Comparison of ENCODE assay signal across 1 cellular context in the genomic region with DNA sequence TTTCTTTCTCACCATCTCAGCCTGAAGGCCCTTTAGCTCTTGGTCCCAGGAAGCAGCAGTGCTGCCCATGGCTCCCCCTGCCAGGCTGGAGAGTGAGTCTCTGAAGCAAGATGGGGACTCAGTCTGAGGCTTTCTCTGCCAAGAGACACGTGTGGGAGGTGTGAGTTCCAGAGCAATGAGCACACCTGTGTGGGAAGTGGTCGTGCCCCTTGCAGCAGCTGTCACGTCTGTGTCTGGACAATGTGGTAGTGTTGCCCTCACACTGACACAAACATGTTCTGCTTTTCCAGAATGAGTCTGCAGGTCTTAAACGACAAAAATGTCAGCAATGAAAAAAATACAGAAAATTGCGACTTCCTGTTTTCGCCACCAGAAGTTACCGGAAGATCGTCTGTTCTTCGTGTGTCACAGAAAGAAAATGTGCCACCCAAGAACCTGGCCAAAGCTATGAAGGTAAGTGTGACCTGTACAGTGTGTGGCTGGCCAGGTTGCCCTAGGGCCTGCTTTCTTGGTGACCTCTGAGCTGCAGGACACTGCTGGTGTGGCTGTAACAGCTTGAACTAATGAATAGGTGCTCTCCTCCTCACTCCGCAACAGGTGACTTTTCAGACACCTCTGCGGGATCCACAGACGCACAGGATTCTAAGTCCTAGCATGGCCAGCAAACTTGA.
TF ChIP-seq lines count a peak whose summit lies in the region.

No MANE protein-coding gene starts in this region.

TF ChIP-seq in HepG2, 621 proteins besides CTCF, POLR2A, EP300 and RAD21:
- TF ChIP-seq TSC22D2 (CRISPR knock-in tag; IDR thresholded peaks at IDR 0.05; ENCODE audit: borderline replicate concordance) (no peak), ESRRA (CRISPR knock-in tag; IDR thresholded peaks at IDR 0.05; ENCODE audit: low read depth) (no peak), RARG (CRISPR knock-in tag; IDR thresholded peaks at IDR 0.05; ENCODE audit: low read depth) (no peak), ZNF468 (CRISPR knock-in tag; IDR thresholded peaks at IDR 0.05) (no peak), SRF (IDR thresholded peaks at IDR 0.05; ENCODE audit: low read depth, low read length) (no peak), CHCHD3 (CRISPR knock-in tag; IDR thresholded peaks at IDR 0.05) (no peak), RFXAP (CRISPR knock-in tag; IDR thresholded peaks at IDR 0.05; ENCODE audit: borderline replicate concordance) (no peak), SRSF4 (IDR thresholded peaks at IDR 0.05; ENCODE audit: low read depth, low read length, poor library complexity, severe bottlenecking) (no peak), PCBP2 (optimal IDR thresholded peaks at IDR 0.05; ENCODE audit: low read depth, low read length, poor library complexity, severe bottlenecking) (no peak), GATAD2A (CRISPR knock-in tag; IDR thresholded peaks at IDR 0.05) (no peak), SMYD3 (CRISPR knock-in tag; IDR thresholded peaks at IDR 0.05) (no peak), ZNF101 (CRISPR knock-in tag; IDR thresholded peaks at IDR 0.05; ENCODE audit: borderline replicate concordance, low read depth) (no peak)
- TF ChIP-seq, protein P1, sequence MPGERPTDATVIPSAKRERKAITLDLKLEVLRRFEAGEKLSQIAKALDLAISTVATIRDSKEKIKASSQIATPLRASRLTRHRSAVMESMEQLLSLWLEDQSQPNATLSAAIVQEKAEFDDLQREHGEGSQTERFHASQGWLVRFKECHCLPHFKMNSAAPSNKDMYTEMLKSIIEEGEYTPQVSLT (CRISPR knock-in tag; IDR thresholded peaks at IDR 0.05; ENCODE audit: borderline replicate concordance, low read depth), result no peak
- TF ChIP-seq, protein P2, sequence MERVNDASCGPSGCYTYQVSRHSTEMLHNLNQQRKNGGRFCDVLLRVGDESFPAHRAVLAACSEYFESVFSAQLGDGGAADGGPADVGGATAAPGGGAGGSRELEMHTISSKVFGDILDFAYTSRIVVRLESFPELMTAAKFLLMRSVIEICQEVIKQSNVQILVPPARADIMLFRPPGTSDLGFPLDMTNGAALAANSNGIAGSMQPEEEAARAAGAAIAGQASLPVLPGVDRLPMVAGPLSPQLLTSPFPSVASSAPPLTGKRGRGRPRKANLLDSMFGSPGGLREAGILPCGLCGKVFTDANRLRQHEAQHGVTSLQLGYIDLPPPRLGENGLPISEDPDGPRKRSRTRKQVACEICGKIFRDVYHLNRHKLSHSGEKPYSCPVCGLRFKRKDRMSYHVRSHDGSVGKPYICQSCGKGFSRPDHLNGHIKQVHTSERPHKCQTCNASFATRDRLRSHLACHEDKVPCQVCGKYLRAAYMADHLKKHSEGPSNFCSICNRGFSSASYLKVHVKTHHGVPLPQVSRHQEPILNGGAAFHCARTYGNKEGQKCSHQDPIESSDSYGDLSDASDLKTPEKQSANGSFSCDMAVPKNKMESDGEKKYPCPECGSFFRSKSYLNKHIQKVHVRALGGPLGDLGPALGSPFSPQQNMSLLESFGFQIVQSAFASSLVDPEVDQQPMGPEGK (CRISPR knock-in tag; IDR thresholded peaks at IDR 0.05), result no peak
- TF ChIP-seq, protein P3, sequence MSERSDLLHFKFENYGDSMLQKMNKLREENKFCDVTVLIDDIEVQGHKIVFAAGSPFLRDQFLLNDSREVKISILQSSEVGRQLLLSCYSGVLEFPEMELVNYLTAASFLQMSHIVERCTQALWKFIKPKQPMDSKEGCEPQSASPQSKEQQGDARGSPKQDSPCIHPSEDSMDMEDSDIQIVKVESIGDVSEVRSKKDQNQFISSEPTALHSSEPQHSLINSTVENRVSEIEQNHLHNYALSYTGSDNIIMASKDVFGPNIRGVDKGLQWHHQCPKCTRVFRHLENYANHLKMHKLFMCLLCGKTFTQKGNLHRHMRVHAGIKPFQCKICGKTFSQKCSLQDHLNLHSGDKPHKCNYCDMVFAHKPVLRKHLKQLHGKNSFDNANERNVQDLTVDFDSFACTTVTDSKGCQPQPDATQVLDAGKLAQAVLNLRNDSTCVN (CRISPR knock-in tag; IDR thresholded peaks at IDR 0.05; ENCODE audit: borderline replicate concordance), result no peak
- TF ChIP-seq, protein P4, sequence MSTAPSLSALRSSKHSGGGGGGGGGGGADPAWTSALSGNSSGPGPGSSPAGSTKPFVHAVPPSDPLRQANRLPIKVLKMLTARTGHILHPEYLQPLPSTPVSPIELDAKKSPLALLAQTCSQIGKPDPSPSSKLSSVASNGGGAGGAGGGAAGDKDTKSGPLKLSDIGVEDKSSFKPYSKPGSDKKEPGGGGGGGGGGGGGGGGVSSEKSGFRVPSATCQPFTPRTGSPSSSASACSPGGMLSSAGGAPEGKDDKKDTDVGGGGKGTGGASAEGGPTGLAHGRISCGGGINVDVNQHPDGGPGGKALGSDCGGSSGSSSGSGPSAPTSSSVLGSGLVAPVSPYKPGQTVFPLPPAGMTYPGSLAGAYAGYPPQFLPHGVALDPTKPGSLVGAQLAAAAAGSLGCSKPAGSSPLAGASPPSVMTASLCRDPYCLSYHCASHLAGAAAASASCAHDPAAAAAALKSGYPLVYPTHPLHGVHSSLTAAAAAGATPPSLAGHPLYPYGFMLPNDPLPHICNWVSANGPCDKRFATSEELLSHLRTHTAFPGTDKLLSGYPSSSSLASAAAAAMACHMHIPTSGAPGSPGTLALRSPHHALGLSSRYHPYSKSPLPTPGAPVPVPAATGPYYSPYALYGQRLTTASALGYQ (CRISPR knock-in tag; IDR thresholded peaks at IDR 0.05), result no peak
- TF ChIP-seq, protein P5, sequence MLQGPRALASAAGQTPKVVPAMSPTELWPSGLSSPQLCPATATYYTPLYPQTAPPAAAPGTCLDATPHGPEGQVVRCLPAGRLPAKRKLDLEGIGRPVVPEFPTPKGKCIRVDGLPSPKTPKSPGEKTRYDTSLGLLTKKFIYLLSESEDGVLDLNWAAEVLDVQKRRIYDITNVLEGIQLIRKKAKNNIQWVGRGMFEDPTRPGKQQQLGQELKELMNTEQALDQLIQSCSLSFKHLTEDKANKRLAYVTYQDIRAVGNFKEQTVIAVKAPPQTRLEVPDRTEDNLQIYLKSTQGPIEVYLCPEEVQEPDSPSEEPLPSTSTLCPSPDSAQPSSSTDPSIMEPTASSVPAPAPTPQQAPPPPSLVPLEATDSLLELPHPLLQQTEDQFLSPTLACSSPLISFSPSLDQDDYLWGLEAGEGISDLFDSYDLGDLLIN (CRISPR knock-in tag; IDR thresholded peaks at IDR 0.05; ENCODE audit: borderline replicate concordance), result no peak
- TF ChIP-seq, protein P6, sequence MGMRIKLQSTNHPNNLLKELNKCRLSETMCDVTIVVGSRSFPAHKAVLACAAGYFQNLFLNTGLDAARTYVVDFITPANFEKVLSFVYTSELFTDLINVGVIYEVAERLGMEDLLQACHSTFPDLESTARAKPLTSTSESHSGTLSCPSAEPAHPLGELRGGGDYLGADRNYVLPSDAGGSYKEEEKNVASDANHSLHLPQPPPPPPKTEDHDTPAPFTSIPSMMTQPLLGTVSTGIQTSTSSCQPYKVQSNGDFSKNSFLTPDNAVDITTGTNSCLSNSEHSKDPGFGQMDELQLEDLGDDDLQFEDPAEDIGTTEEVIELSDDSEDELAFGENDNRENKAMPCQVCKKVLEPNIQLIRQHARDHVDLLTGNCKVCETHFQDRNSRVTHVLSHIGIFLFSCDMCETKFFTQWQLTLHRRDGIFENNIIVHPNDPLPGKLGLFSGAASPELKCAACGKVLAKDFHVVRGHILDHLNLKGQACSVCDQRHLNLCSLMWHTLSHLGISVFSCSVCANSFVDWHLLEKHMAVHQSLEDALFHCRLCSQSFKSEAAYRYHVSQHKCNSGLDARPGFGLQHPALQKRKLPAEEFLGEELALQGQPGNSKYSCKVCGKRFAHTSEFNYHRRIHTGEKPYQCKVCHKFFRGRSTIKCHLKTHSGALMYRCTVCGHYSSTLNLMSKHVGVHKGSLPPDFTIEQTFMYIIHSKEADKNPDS (CRISPR knock-in tag; IDR thresholded peaks at IDR 0.05), result no peak
- TF ChIP-seq, protein P7, sequence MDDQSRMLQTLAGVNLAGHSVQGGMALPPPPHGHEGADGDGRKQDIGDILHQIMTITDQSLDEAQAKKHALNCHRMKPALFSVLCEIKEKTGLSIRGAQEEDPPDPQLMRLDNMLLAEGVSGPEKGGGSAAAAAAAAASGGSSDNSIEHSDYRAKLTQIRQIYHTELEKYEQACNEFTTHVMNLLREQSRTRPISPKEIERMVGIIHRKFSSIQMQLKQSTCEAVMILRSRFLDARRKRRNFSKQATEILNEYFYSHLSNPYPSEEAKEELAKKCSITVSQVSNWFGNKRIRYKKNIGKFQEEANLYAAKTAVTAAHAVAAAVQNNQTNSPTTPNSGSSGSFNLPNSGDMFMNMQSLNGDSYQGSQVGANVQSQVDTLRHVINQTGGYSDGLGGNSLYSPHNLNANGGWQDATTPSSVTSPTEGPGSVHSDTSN (CRISPR knock-in tag; IDR thresholded peaks at IDR 0.05; ENCODE audit: borderline replicate concordance), result no peak
